ENCODE assay signal across 12 cellular contexts in the genomic region with DNA sequence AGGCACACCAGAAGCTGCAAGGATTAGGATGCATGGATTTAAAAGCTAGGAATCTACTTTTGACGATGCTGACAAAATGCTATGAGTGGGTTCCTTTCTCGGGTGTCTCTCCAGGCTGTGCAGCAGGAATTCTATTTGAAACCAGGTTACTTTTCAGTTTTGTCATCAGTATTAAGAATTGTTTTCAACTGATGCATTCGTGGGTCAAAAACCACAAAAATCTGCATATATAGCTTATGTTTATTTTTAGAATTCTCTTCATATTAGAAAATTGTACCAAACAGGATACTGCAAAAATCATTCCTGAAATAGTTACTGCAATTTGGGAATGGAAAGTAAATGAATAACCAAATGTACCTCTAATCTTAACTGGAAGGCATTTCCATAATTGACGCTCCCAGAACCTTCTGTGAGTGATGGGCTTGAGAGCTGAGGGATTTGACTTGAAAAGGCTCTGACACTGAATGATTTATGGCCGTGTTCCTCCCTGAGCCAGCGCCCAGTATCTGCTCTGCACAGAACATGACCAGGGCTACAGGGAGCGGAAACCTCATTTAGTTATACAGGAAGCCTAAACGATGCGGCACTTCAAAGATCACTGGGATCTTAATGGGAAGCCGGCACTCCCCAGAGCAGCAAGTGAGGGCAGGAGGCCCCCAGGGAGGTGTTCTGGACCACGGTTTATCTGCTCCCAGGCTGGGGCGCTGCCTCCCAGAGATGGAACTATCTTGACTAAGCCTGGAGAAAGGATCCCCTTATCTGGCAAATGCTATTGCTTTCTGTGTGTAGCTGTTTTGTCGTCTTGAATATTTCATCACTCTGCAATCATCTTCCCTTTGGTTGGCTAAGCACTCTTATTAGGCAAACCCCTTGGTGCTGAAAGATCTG.
DNase-seq lines count a peak whose midpoint lies in the region; ATAC-seq, FAIRE-seq and TF ChIP-seq lines count a peak whose summit lies in the region.
"Had no signal": no experiment of that assay in that cellular context is flagged by ENCODE, and none has a peak within 500 bp of the region (broad histone marks: within the 10 kb centered on the region; RNA-seq: fewer than 3 reads in every experiment).

No MANE protein-coding gene starts in this region.

- RAD21 ChIA-PET in GM12878 (lab: Charles Lee; ENCODE audit: unreplicated experiment) = no interaction called here

- WGBS in GM12878 (ENCODE audit: insufficient coverage, insufficient replicate concordance, low lambda C conversion rate, missing lambda C conversion rate) = 20% methylated on average over 13 of the region's 13 CpGs

- H3K79me2 ChIP-seq in GM12878 (ENCODE audit: control insufficient read depth, insufficient read depth, low read length) = no peaks in the 10 kb centered on the region

- no peak for TF ChIP-seq RAD21 in GM12878 (IDR thresholded peaks at IDR 0.05; ENCODE audit: insufficient read depth, low read depth, low read length)

- peak overlapping the region; percentile 24; the same call in 1 of the 2 replicates for H2AFZ ChIP-seq in GM12878 (ENCODE audit: control insufficient read depth, low read depth, low read length)

- in situ Hi-C loops in GM12878 (cut with MboI) = no loop called here

- intact Hi-C loops in GM12878 (cut with micrococcal nuclease; ENCODE audit: unreplicated experiment) = no loop called here

- no peak overlapping the region; the same call in 1 of the 2 replicates for H3K4me2 ChIP-seq in GM12878 (ENCODE audit: control insufficient read depth, insufficient read depth)

- no peak overlapping the region for H3K27ac ChIP-seq in GM12878 (ENCODE audit: control insufficient read depth, insufficient read depth)
- H3K27ac ChIP-seq: spleen had no signal

- H4K20me1 ChIP-seq in GM12878 (ENCODE audit: control insufficient read depth, insufficient read depth) = no peaks in the 10 kb centered on the region

- POLR2A ChIA-PET in GM12878 (lab: Charles Lee) = no interaction called here

- TF ChIP-seq POLR2A in GM12878 (IDR thresholded peaks at IDR 0.05; ENCODE audit: low read depth, low read length) = no peak

- no peaks in the 10 kb centered on the region; the same call in 2 of the 3 replicates for H3K9me3 ChIP-seq in GM12878 (replicated peaks; ENCODE audit: control insufficient read depth, insufficient read depth, low read length)
- H3K9me3 ChIP-seq: spleen had no signal

- no peak overlapping the region for H3K9ac ChIP-seq in GM12878 (ENCODE audit: control insufficient read depth, insufficient read depth, low read length)

- no peak for ATAC-seq in GM12878
- no peak for ATAC-seq in HG02840 (IDR thresholded peaks at IDR 0.05; ENCODE audit: low FRiP score, unreplicated experiment)
- ATAC-seq: left colon, T-cell had no signal

- no peak overlapping the region for H3K4me3 ChIP-seq in GM12878
- H3K4me3 ChIP-seq: spleen had no signal

- H3K36me3 ChIP-seq in GM12878 (ENCODE audit: control insufficient read depth in 2 of 2, insufficient read depth in 2 of 2, low read length in 1 of 2) = no peaks in the 10 kb centered on the region
- H3K36me3 ChIP-seq: spleen had no signal

- SMC1A ChIA-PET in GM12878 (lab: Charles Lee; ENCODE audit: uncharacterized antibody, unreplicated experiment) = interaction anchor here (0.7 kb wide), 1 partner anchor 1839 kb away, joined by 3 read pairs; no protein-coding TSS in a partner anchor

- H3K27me3 ChIP-seq in GM12878 (replicated peaks in 1 of 2; ENCODE audit: control insufficient read depth in 2 of 2, insufficient read depth in 2 of 2, low read length in 1 of 2) = no peaks in the 10 kb centered on the region

- FAIRE-seq in HTR-8/SVneo (lab: Jason Lieb, UNC) (no peak), GM12878 (lab: Jason Lieb, UNC) (no peak)

- no peak for TF ChIP-seq CTCF in GM12878 (IDR thresholded peaks at IDR 0.05 in 2 of 3, conservative IDR thresholded peaks at IDR 0.05 in 1 of 3; ENCODE audit: control insufficient read depth in 2 of 3, extremely low read depth in 1 of 3, insufficient read depth in 1 of 3, low read depth in 3 of 3, low read length in 3 of 3)

- peak; percentile 63 for DNase-seq in AG08396 (ENCODE audit: low spot score)
- DNase-seq in HTR-8/SVneo (ENCODE audit: insufficient read length, low spot score) = peak; percentile 23
- DNase-seq in GM12878 (ENCODE audit: low read depth, low spot score) = no peak
- DNase-seq in islet precursor cell = peak; percentile 84
- DNase-seq in NCI-H187 (lab: John Stamatoyannopoulos, UW) = no peak
- no peak for DNase-seq in activated T-cell treated with anti-CD3 and anti-CD28 coated beads, Interleukin-2, amount 50 U/mL, for 48 hours
- DNase-seq in NCI-H2029 treated with DMSO at 0.1 percent for 48 hours (lab: John Stamatoyannopoulos, UW) = no peak
- DNase-seq: left colon, NCI-H2107, spleen, T-cell had no signal

- no peaks in the 10 kb centered on the region for H3K4me1 ChIP-seq in GM12878 (ENCODE audit: control insufficient read depth, insufficient read depth, low read length)

- CTCF ChIA-PET in GM12878 (lab: Yijun Ruan, JAX) = no interaction called here

- no TSS peak for BruUV-seq in GM12878 (replicated peaks; lab: Mats Ljungman, UMichigan)

- no peak for TF ChIP-seq EP300 in GM12878 (IDR thresholded peaks at IDR 0.05; ENCODE audit: borderline replicate concordance in 1 of 2, control insufficient read depth in 1 of 2, low read depth in 2 of 2, low read length in 2 of 2)

TF ChIP-seq in GM12878, 131 proteins besides CTCF, POLR2A, EP300 and RAD21 (continues in another document):
- TF ChIP-seq MYB (IDR thresholded peaks at IDR 0.05; ENCODE audit: borderline replicate concordance, low read depth, low read length) (no peak), PAX5 (IDR thresholded peaks at IDR 0.05; ENCODE audit: borderline replicate concordance, low read depth, low read length) (no peak), FOXK2 (IDR thresholded peaks at IDR 0.05) (no peak), STAT1 (conservative IDR thresholded peaks at IDR 0.05) (no peak), SPI1 (IDR thresholded peaks at IDR 0.05; ENCODE audit: borderline replicate concordance, insufficient read depth, low read depth, low read length) (no peak), BMI1 (IDR thresholded peaks at IDR 0.05; ENCODE audit: borderline replicate concordance) (no peak), ZNF207 (IDR thresholded peaks at IDR 0.05; ENCODE audit: borderline replicate concordance) (no peak)
- TF ChIP-seq, protein P1, sequence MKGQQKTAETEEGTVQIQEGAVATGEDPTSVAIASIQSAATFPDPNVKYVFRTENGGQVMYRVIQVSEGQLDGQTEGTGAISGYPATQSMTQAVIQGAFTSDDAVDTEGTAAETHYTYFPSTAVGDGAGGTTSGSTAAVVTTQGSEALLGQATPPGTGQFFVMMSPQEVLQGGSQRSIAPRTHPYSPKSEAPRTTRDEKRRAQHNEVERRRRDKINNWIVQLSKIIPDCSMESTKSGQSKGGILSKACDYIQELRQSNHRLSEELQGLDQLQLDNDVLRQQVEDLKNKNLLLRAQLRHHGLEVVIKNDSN (IDR thresholded peaks at IDR 0.05; ENCODE audit: borderline replicate concordance, extremely low read length, insufficient read depth, low read depth, low read length) = no peak
- TF ChIP-seq, protein P2, sequence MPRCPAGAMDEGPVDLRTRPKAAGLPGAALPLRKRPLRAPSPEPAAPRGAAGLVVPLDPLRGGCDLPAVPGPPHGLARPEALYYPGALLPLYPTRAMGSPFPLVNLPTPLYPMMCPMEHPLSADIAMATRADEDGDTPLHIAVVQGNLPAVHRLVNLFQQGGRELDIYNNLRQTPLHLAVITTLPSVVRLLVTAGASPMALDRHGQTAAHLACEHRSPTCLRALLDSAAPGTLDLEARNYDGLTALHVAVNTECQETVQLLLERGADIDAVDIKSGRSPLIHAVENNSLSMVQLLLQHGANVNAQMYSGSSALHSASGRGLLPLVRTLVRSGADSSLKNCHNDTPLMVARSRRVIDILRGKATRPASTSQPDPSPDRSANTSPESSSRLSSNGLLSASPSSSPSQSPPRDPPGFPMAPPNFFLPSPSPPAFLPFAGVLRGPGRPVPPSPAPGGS (IDR thresholded peaks at IDR 0.05; ENCODE audit: borderline replicate concordance, insufficient read depth, low read depth, low read length, poor library complexity, severe bottlenecking) = no peak
- TF ChIP-seq, protein P3, sequence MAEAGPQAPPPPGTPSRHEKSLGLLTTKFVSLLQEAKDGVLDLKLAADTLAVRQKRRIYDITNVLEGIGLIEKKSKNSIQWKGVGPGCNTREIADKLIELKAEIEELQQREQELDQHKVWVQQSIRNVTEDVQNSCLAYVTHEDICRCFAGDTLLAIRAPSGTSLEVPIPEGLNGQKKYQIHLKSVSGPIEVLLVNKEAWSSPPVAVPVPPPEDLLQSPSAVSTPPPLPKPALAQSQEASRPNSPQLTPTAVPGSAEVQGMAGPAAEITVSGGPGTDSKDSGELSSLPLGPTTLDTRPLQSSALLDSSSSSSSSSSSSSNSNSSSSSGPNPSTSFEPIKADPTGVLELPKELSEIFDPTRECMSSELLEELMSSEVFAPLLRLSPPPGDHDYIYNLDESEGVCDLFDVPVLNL (IDR thresholded peaks at IDR 0.05; ENCODE audit: low read depth, low read length) = no peak
- TF ChIP-seq, protein P4, sequence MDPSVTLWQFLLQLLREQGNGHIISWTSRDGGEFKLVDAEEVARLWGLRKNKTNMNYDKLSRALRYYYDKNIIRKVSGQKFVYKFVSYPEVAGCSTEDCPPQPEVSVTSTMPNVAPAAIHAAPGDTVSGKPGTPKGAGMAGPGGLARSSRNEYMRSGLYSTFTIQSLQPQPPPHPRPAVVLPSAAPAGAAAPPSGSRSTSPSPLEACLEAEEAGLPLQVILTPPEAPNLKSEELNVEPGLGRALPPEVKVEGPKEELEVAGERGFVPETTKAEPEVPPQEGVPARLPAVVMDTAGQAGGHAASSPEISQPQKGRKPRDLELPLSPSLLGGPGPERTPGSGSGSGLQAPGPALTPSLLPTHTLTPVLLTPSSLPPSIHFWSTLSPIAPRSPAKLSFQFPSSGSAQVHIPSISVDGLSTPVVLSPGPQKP (IDR thresholded peaks at IDR 0.05; ENCODE audit: low read depth, low read length) = no peak
- TF ChIP-seq, protein P5, sequence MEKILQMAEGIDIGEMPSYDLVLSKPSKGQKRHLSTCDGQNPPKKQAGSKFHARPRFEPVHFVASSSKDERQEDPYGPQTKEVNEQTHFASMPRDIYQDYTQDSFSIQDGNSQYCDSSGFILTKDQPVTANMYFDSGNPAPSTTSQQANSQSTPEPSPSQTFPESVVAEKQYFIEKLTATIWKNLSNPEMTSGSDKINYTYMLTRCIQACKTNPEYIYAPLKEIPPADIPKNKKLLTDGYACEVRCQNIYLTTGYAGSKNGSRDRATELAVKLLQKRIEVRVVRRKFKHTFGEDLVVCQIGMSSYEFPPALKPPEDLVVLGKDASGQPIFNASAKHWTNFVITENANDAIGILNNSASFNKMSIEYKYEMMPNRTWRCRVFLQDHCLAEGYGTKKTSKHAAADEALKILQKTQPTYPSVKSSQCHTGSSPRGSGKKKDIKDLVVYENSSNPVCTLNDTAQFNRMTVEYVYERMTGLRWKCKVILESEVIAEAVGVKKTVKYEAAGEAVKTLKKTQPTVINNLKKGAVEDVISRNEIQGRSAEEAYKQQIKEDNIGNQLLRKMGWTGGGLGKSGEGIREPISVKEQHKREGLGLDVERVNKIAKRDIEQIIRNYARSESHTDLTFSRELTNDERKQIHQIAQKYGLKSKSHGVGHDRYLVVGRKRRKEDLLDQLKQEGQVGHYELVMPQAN (conservative IDR thresholded peaks at IDR 0.05) = no peak

Comparison
In these comparisons a context has a peak if more than half of its experiments do, and no peak if none do; other contexts are left out.
1. DNase-seq: peak in AG08396 (single experiment), HTR-8/SVneo (single experiment) and islet precursor cell (single experiment); none in GM12878 (single experiment), NCI-H187 (0 of 2), activated T-cell treated with anti-CD3 and anti-CD28 coated beads, Interleukin-2, amount 50 U/mL, for 48 hours (0 of 2) and NCI-H2029 treated with DMSO at 0.1 percent for 48 hours (single experiment).